In genomic region chr2:22209545-22209944, GRCh38 we compare ENCODE assay signal across 24 cellular contexts.
DNase-seq lines count a peak whose midpoint lies in the region; ATAC-seq, FAIRE-seq and TF ChIP-seq lines count a peak whose summit lies in the region.
"Had no signal": no experiment of that assay in that cellular context is flagged by ENCODE, and none has a peak within 500 bp of the region (broad histone marks: within the 10 kb centered on the region; RNA-seq: fewer than 3 reads in every experiment).

No MANE protein-coding gene starts in this region.

- TF ChIP-seq CTCF in PC-3 (conservative IDR thresholded peaks at IDR 0.05; ENCODE audit: low read depth, low read length) = no peak

- TF ChIP-seq POLR2A in GM12892 (IDR thresholded peaks at IDR 0.05; ENCODE audit: low read depth, low read length) = no peak

- H3K36me3 ChIP-seq in PC-3 (ENCODE audit: low read depth, low read length) = no peaks in the 10 kb centered on the region
- H3K36me3 ChIP-seq: BE2C had no signal

- no peak overlapping the region for H3K9ac ChIP-seq in PC-3 (ENCODE audit: low read length)

- H3K9me3 ChIP-seq in PC-3 (ENCODE audit: low read length) = peaks cover 9% of the 10 kb centered on the region
- H3K9me3 ChIP-seq: BE2C had no signal

- DNase-seq in GM12892 (ENCODE audit: insufficient read length) = no peak
- DNase-seq in OCI-M1 (lab: John Stamatoyannopoulos, UW) = peak; percentile 4
- DNase-seq in urothelium cell line (ENCODE audit: low spot score) = no peak
- DNase-seq in NCI-H2171 treated with DMSO at 0.1 percent for 48 hours (lab: John Stamatoyannopoulos, UW) = no peak
- DNase-seq in dermis blood vessel endothelial cell = no peak
- no peak for DNase-seq in PC-3
- DNase-seq: 8988T; BE2C; C1 segment of cervical spinal cord; CD4-positive, CD25-positive, alpha-beta regulatory T cell; CD8-positive, alpha-beta memory T cell; COR-L47; DMS 273 treated with DMSO at 0.1 percent for 48 hours; DMS53; DND-41; EL; GOT3; H7; HFFc6; KG1 had no signal

- no peak overlapping the region for H2AFZ ChIP-seq in PC-3 (ENCODE audit: low read length)

- no peaks in the 10 kb centered on the region for H4K20me1 ChIP-seq in PC-3 (ENCODE audit: low read length)

- POLR2A ChIA-PET in PC-3 (lab: Charles Lee; ENCODE audit: unreplicated experiment) = no interaction called here

- H3K9me2 ChIP-seq in PC-3 (replicated peaks; ENCODE audit: low read length) = no peaks in the 10 kb centered on the region

- no peaks in the 10 kb centered on the region for H3K4me1 ChIP-seq in PC-3 (ENCODE audit: insufficient read depth, low read length)

- peak; percentile 14 for FAIRE-seq in GM12892 (lab: Jason Lieb, UNC)
- peak; percentile 62 for FAIRE-seq in urothelium cell line (lab: Jason Lieb, UNC)
- FAIRE-seq: GM19239, HepG2 had no signal

- intact Hi-C loops in PC-3 (cut with micrococcal nuclease) = no loop called here

- no peak overlapping the region for H3K27ac ChIP-seq in PC-3 (ENCODE audit: low read length)

- ATAC-seq in GM21717 (IDR thresholded peaks at IDR 0.05; ENCODE audit: unreplicated experiment) (peak; percentile 66), PC-3 (no peak)
- ATAC-seq: HCT116, HepG2 had no signal

- H3K27me3 ChIP-seq in PC-3 (ENCODE audit: low read length) = no peaks in the 10 kb centered on the region
- H3K27me3 ChIP-seq: BE2C had no signal

- no peak overlapping the region for H3K4me3 ChIP-seq in PC-3 (ENCODE audit: low read length)

- no peaks in the 10 kb centered on the region for H3K79me2 ChIP-seq in PC-3 (ENCODE audit: low read length)

- BruUV-seq in PC-3 (replicated peaks; lab: Mats Ljungman, UMichigan) = no TSS peak

- CTCF ChIA-PET in PC-3 (lab: Charles Lee) = no interaction called here

- no peak overlapping the region for H3K4me2 ChIP-seq in PC-3 (ENCODE audit: low read length)

- no peaks in the 10 kb centered on the region for H3F3A ChIP-seq in PC-3 (ENCODE audit: low read length, unreplicated experiment)
